ENCODE assay signal across 11 cellular contexts in the genomic region with DNA sequence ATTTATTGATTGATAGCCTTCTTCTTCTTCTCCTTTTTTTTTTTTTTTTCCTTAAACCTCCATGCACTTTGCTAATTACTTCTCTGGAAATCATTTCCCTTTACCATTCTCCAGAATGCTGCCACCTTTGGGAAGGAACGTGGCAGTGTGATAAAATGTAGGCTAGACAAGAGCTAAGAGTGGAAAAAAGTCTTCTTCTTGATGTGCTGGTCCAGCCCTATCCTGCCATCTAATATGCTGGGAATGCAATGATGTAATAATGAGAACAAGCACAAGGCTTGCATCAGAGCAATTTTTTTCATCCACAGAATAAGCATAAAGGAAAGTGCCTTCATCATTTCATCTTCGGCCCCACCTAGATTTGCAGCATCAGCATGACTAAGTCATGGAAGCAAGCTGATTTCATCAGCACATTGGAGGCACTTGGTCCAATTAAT.
A peak's percentile ranks its signal among the peaks of the same experiment; 100 is the strongest.
DNase-seq lines count a peak whose midpoint lies in the region; ATAC-seq and TF ChIP-seq lines count a peak whose summit lies in the region.
"Had no signal": no experiment of that assay in that cellular context is flagged by ENCODE, and none has a peak within 500 bp of the region (broad histone marks: within the 10 kb centered on the region; RNA-seq: fewer than 3 reads in every experiment).

No MANE protein-coding gene starts in this region.

- H3K4me3 ChIP-seq in heart right ventricle (no peak overlapping the region), HAP-1 (no peak overlapping the region)
- H3K4me3 ChIP-seq: esophagus squamous epithelium had no signal

- peak in 1 of 8 donors; percentile 64 for ATAC-seq in heart right ventricle
- no peak for ATAC-seq in Right ventricle myocardium superior (ENCODE audit: poor library complexity)
- no peak for ATAC-seq in HG03135 (IDR thresholded peaks at IDR 0.05; ENCODE audit: unreplicated experiment)
- ATAC-seq: stimulated activated naive CD8-positive, alpha-beta T cell treated with anti-CD3 and anti-CD28 coated beads, Interleukin-15, amount 100 ng/mL, for 72 hours had no signal

- peaks cover 0 to 35% (median 10%) of the 10 kb centered on the region in 9 donors for H3K4me1 ChIP-seq in heart right ventricle
- peaks cover 29% of the 10 kb centered on the region for H3K4me1 ChIP-seq in HAP-1

- 45 to 50% methylated on average over 2 of the region's 2 CpGs for WGBS in heart right ventricle, 2 donors

- intact Hi-C loops in heart right ventricle (cut with DNase I), result loop anchor here in 4 of 10 donors (10.0 kb wide), 3 partner anchors 112 to 1322 kb away; no protein-coding TSS in a partner anchor
- intact Hi-C loops in Right ventricle myocardium superior (cut with DNase I), result loop anchor here (5.0 kb wide), 1 partner anchor 109 kb away; no protein-coding TSS in a partner anchor

- H3K9me3 ChIP-seq in heart right ventricle (no peaks in the 10 kb centered on the region), HAP-1 (no peaks in the 10 kb centered on the region)
- H3K9me3 ChIP-seq: esophagus squamous epithelium had no signal

- DNase-seq in heart right ventricle, result no peak
- DNase-seq in Right ventricle myocardium superior, result no peak
- DNase-seq in amniotic epithelial cell (ENCODE audit: low read depth), result peak; percentile 97
- peak; percentile 96 for DNase-seq in iris pigment epithelial cell (ENCODE audit: low read depth)
- DNase-seq in HAP-1 (ENCODE audit: low spot score in 2 of 2), result no peak
- DNase-seq in GM10266 (ENCODE audit: extremely low spot score), result no peak
- DNase-seq in iPS-NIHi11 (ENCODE audit: low spot score), result no peak
- DNase-seq: activated CD8-positive, alpha-beta memory T cell treated with anti-CD3 and anti-CD28 coated beads, Interleukin-2, amount 50 U/mL, for 4 hours; esophagus squamous epithelium; stimulated activated naive CD8-positive, alpha-beta T cell treated with anti-CD3 and anti-CD28 coated beads, Interleukin-15, amount 100 ng/mL, for 72 hours had no signal

- TF ChIP-seq CTCF in heart right ventricle (IDR thresholded peaks at IDR 0.05), result peak in 7 of 9 donors; percentile 12 to 65 (median 33)
- no peak for TF ChIP-seq CTCF in GM10266 (IDR thresholded peaks at IDR 0.05; ENCODE audit: control insufficient read depth, insufficient read depth, low read depth, missing control alignments)

- in situ Hi-C loops in HAP-1 (cut with MboI; ENCODE audit: low sequenced_read_pairs), result no loop called here

- no peak overlapping the region for H3K27ac ChIP-seq in heart right ventricle
- H3K27ac ChIP-seq: esophagus squamous epithelium had no signal

- no peaks in the 10 kb centered on the region for H3K27me3 ChIP-seq in heart right ventricle
- H3K27me3 ChIP-seq in HAP-1 (ENCODE audit: low read depth), result no peaks in the 10 kb centered on the region

- H3K36me3 ChIP-seq in heart right ventricle (no peaks in the 10 kb centered on the region), HAP-1 (replicated peaks) (no peaks in the 10 kb centered on the region)
- H3K36me3 ChIP-seq: esophagus squamous epithelium had no signal

Comparison
In these comparisons a context has a peak if more than half of its experiments do, and no peak if none do; other contexts are left out.
1. DNase-seq: peak in amniotic epithelial cell (single experiment) and iris pigment epithelial cell (single experiment); none in heart right ventricle (0 of 2), Right ventricle myocardium superior (single experiment), HAP-1 (0 of 2), GM10266 (single experiment) and iPS-NIHi11 (single experiment).